8 cellular contexts compared by ENCODE assay signal in genomic region chr7:155299539-155300202, GRCh38. TPM values are rescaled to one million over a fixed set of nuclear protein-coding genes. Genes with fewer than 3 reads are reported as not detected.
DNase-seq lines count a peak whose midpoint lies in the region; ATAC-seq and TF ChIP-seq lines count a peak whose summit lies in the region.

No MANE protein-coding gene starts in this region.

- H3K9ac ChIP-seq in SU-DHL-6 (ENCODE audit: low read length) (peak overlapping the region; percentile 55), neural progenitor cell (peak overlapping the region; percentile 44)

- peak overlapping the region; percentile 88 to 97 for H3K4me3 Mint-ChIP-seq in effector memory CD8-positive, alpha-beta T cell
- H3K4me3 Mint-ChIP-seq in neural progenitor cell: peak overlapping the region; percentile 96

- peak; percentile 32 for DNase-seq in activated gamma-delta T cell treated with Interleukin-2 at 50 U/mL for 16 hours
- no peak for DNase-seq in activated gamma-delta T cell (lab: John Stamatoyannopoulos, UW)
- no peak for DNase-seq in effector memory CD8-positive, alpha-beta T cell
- peak; percentile 56 for DNase-seq in neural progenitor cell (ENCODE audit: low spot score)
- DNase-seq in SK-N-DZ (ENCODE audit: low spot score): no peak
- no peak for DNase-seq in NCI-H146 treated with DMSO at 0.1 percent for 48 hours (lab: John Stamatoyannopoulos, UW; ENCODE audit: unreplicated experiment)

- no peak overlapping the region for H2AFZ ChIP-seq in SU-DHL-6 (ENCODE audit: low read depth, low read length, severe bottlenecking)
- H2AFZ ChIP-seq in neural progenitor cell (replicated peaks): no peak overlapping the region

- no peaks in the 10 kb centered on the region for H3K9me3 Mint-ChIP-seq in effector memory CD8-positive, alpha-beta T cell
- peaks cover 6% of the 10 kb centered on the region for H3K9me3 Mint-ChIP-seq in neural progenitor cell

- H3K4me3 ChIP-seq in SU-DHL-6 (ENCODE audit: insufficient read depth, low read length, poor library complexity, severe bottlenecking): peak overlapping the region; percentile 66
- peak overlapping the region; percentile 90 for H3K4me3 ChIP-seq in neural progenitor cell

- H3K4me1 ChIP-seq in neural progenitor cell: peaks cover 23% of the 10 kb centered on the region

- peak overlapping the region; percentile 97 to 98 for H3K27ac Mint-ChIP-seq in effector memory CD8-positive, alpha-beta T cell
- H3K27ac Mint-ChIP-seq in neural progenitor cell: no peak overlapping the region

- peaks cover 10% of the 10 kb centered on the region for H3F3A ChIP-seq in SU-DHL-6 (ENCODE audit: insufficient read depth)
- H3F3A ChIP-seq in neural progenitor cell (ENCODE audit: low read depth): peaks cover 19% of the 10 kb centered on the region

- peaks cover 51% of the 10 kb centered on the region for H3K36me3 ChIP-seq in SU-DHL-6 (ENCODE audit: low read length)
- peaks cover 25% of the 10 kb centered on the region for H3K36me3 ChIP-seq in neural progenitor cell

- H3K9me3 ChIP-seq in SU-DHL-6 (ENCODE audit: insufficient read depth, low read length) (no peaks in the 10 kb centered on the region), neural progenitor cell (ENCODE audit: low read depth) (no peaks in the 10 kb centered on the region)

- H3K4me2 ChIP-seq in SU-DHL-6 (ENCODE audit: low read depth, low read length, poor library complexity, severe bottlenecking) (peak overlapping the region; percentile 91), neural progenitor cell (peak overlapping the region; percentile 91)

- no peaks in the 10 kb centered on the region for H3K9me2 ChIP-seq in SU-DHL-6 (replicated peaks; ENCODE audit: insufficient read depth, low read length)

- no peak for TF ChIP-seq CTCF in SU-DHL-6 (IDR thresholded peaks at IDR 0.05; ENCODE audit: insufficient read depth, low read length, poor library complexity, severe bottlenecking)
- no peak for TF ChIP-seq CTCF in neural progenitor cell (IDR thresholded peaks at IDR 0.05)

- H3K27me3 Mint-ChIP-seq in effector memory CD8-positive, alpha-beta T cell: no peaks in the 10 kb centered on the region
- peaks cover 9% of the 10 kb centered on the region for H3K27me3 Mint-ChIP-seq in neural progenitor cell (ENCODE audit: insufficient read depth, low read depth)

- peaks cover 53% of the 10 kb centered on the region for H4K20me1 ChIP-seq in SU-DHL-6 (ENCODE audit: low read depth, low read length)
- peaks cover 66% of the 10 kb centered on the region for H4K20me1 ChIP-seq in neural progenitor cell (ENCODE audit: low read depth)

- H3K79me2 ChIP-seq in SU-DHL-6 (ENCODE audit: insufficient read depth, low read length) (peaks cover 65% of the 10 kb centered on the region), neural progenitor cell (ENCODE audit: low read depth) (peaks cover 71% of the 10 kb centered on the region)

- H3K4me1 Mint-ChIP-seq in effector memory CD8-positive, alpha-beta T cell (ENCODE audit: low read depth in 2 of 2): peaks cover 33 to 36% of the 10 kb centered on the region in 2 donors
- H3K4me1 Mint-ChIP-seq in neural progenitor cell: peaks cover 44% of the 10 kb centered on the region

- peaks cover 60% of the 10 kb centered on the region for H3K36me3 Mint-ChIP-seq in effector memory CD8-positive, alpha-beta T cell (ENCODE audit: insufficient read depth)
- H3K36me3 Mint-ChIP-seq in neural progenitor cell: peaks cover 29% of the 10 kb centered on the region

- H3K27me3 ChIP-seq in SU-DHL-6 (ENCODE audit: low read length): no peaks in the 10 kb centered on the region
- H3K27me3 ChIP-seq in neural progenitor cell: no peaks in the 10 kb centered on the region

- H3K27ac ChIP-seq in SU-DHL-6 (ENCODE audit: low read depth, low read length): peak overlapping the region; percentile 61
- peak overlapping the region; percentile 75 for H3K27ac ChIP-seq in neural progenitor cell

- ATAC-seq in effector memory CD8-positive, alpha-beta T cell (replicated peaks): peak; percentile 0
- no peak for ATAC-seq in GM18858 (IDR thresholded peaks at IDR 0.05; ENCODE audit: unreplicated experiment)

RNA-seq across cellular contexts. Expression of gene INSIG1, which starts 2.0 kb away (rescaled TPM):
- total RNA-seq in neural progenitor cell (ENCODE audit: low replicate concordance): 94.3 and 96.2 TPM in 2 replicates
- polyA plus RNA-seq in SK-N-DZ (2014; cell fraction: cytosol; rRNA removed): 59.3 and 60.9 TPM in 2 replicates
- polyA plus RNA-seq in SK-N-DZ (2014; cell fraction: nucleus; rRNA removed): 47.2 and 56.0 TPM in 2 replicates

Comparison
In these comparisons a context has a peak if more than half of its experiments do, and no peak if none do; other contexts are left out.
1. DNase-seq: peak in activated gamma-delta T cell treated with Interleukin-2 at 50 U/mL for 16 hours (single experiment) and neural progenitor cell (single experiment); none in activated gamma-delta T cell (single experiment), effector memory CD8-positive, alpha-beta T cell (0 of 3), SK-N-DZ (single experiment) and NCI-H146 treated with DMSO at 0.1 percent for 48 hours (single experiment).